1 cellular context compared by ENCODE assay signal in the genomic region with DNA sequence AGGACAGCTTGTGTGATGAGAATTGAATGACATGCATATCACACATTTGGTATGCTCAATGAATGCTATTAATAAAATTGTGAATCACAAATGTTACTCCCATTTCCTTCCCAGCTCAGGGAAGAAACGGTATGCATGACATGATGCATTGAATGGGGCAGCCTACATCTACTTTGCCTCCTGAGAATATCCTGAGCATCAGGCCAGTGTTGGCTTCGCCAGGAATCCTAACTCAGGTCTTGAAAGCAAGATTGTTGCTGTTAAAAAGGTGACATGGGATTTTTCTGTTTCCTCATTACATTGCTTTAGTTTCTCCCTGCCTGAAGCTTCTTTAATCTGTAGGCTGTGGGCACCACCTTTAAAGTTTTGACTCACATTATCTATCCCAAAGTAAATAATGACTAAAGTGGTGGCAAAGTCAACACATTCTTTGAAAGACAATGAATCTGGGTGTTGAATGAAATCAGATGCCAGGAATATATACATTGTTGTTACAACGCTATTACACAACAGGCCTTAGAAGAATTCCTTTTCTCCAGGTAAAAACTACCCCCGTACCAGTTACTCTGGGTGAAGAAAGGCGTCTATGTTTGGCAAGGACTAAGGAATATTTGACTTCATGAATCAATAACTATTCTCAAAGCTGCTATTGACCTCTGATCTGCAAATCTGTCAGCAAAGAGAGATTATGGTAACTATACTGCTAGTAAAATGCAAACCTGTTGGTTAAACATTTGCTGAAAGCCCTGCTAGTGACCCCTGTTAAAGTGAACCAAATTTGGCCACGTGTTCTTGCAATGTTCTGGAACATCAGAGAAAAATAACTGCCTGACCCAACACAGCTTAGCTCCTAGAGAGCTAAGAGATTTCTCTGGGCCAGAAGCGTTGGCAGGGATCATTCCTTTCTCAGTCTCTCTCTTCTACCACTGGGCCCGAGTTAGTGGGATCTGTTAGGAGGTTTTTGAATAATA.
TF ChIP-seq lines count a peak whose summit lies in the region.

No MANE protein-coding gene starts in this region.

TF ChIP-seq in HepG2, 621 proteins besides CTCF, POLR2A, EP300 and RAD21 (continued from another document and continues in another):
- TF ChIP-seq ZNF569 (CRISPR knock-in tag; IDR thresholded peaks at IDR 0.05; ENCODE audit: borderline replicate concordance) (no peak), NR2F1 (CRISPR knock-in tag; IDR thresholded peaks at IDR 0.05) (peak; percentile 77 to 98), MATR3 (CRISPR knock-in tag; IDR thresholded peaks at IDR 0.05) (no peak), PAF1 (CRISPR knock-in tag; IDR thresholded peaks at IDR 0.05) (no peak), GZF1 (CRISPR knock-in tag; IDR thresholded peaks at IDR 0.05) (no peak), SNAI1 (CRISPR knock-in tag; IDR thresholded peaks at IDR 0.05; ENCODE audit: borderline replicate concordance) (no peak; the same call in 1 of the 2 replicates), MXD4 (CRISPR knock-in tag; IDR thresholded peaks at IDR 0.05) (no peak), MYNN (CRISPR knock-in tag; IDR thresholded peaks at IDR 0.05; ENCODE audit: low read depth) (no peak), ZKSCAN1 (IDR thresholded peaks at IDR 0.05; ENCODE audit: low read length) (no peak), SETDB1 (CRISPR knock-in tag; IDR thresholded peaks at IDR 0.05; ENCODE audit: borderline replicate concordance) (no peak), ZNF326 (CRISPR knock-in tag; IDR thresholded peaks at IDR 0.05; ENCODE audit: borderline replicate concordance) (no peak), KDM1A (CRISPR knock-in tag; IDR thresholded peaks at IDR 0.05) (peak; percentile 87), NCOA1 (CRISPR knock-in tag; IDR thresholded peaks at IDR 0.05) (peak; percentile 89; the same call in 1 of the 2 replicates), ZNF670 (CRISPR knock-in tag; IDR thresholded peaks at IDR 0.05; ENCODE audit: borderline replicate concordance) (no peak; the same call in 1 of the 2 replicates), YEATS4 (CRISPR knock-in tag; IDR thresholded peaks at IDR 0.05; ENCODE audit: borderline replicate concordance) (0 out of 2 replicates have a peak, but pooled peaks have one; percentile 22), LCORL (IDR thresholded peaks at IDR 0.05) (peak; percentile 83), LCORL (CRISPR knock-in tag; IDR thresholded peaks at IDR 0.05) (peak; percentile 90), NAIF1 (CRISPR knock-in tag; IDR thresholded peaks at IDR 0.05; ENCODE audit: borderline replicate concordance) (peak; percentile 86; the same call in 1 of the 2 replicates), POLR2AphosphoS2 (IDR thresholded peaks at IDR 0.05; ENCODE audit: low read depth, low read length) (no peak), RARG (CRISPR knock-in tag; IDR thresholded peaks at IDR 0.05; ENCODE audit: low read depth) (no peak), KAT2B (IDR thresholded peaks at IDR 0.05; ENCODE audit: borderline replicate concordance, low read depth, low read length) (peak; percentile 79), SP140L (CRISPR knock-in tag; IDR thresholded peaks at IDR 0.05; ENCODE audit: borderline replicate concordance) (0 out of 2 replicates have a peak, but pooled peaks have one; percentile 22), ZNF292 (CRISPR knock-in tag; IDR thresholded peaks at IDR 0.05; ENCODE audit: borderline replicate concordance, low read depth) (no peak), SP5 (CRISPR knock-in tag; IDR thresholded peaks at IDR 0.05; ENCODE audit: borderline replicate concordance, low read depth) (peak; percentile 51), CENPT (CRISPR knock-in tag; IDR thresholded peaks at IDR 0.05; ENCODE audit: low read depth) (no peak), PHF20 (CRISPR knock-in tag; IDR thresholded peaks at IDR 0.05) (no peak), ZSCAN12 (CRISPR knock-in tag; IDR thresholded peaks at IDR 0.05) (no peak), REXO4 (CRISPR knock-in tag; IDR thresholded peaks at IDR 0.05; ENCODE audit: borderline replicate concordance) (no peak), ZNF567 (CRISPR knock-in tag; IDR thresholded peaks at IDR 0.05; ENCODE audit: borderline replicate concordance) (peak; percentile 64; the same call in 1 of the 2 replicates), MBNL3 (CRISPR knock-in tag; conservative IDR thresholded peaks at IDR 0.05) (no peak), ZNF430 (CRISPR knock-in tag; IDR thresholded peaks at IDR 0.05) (peak; percentile 73)
- TF ChIP-seq, protein P1, sequence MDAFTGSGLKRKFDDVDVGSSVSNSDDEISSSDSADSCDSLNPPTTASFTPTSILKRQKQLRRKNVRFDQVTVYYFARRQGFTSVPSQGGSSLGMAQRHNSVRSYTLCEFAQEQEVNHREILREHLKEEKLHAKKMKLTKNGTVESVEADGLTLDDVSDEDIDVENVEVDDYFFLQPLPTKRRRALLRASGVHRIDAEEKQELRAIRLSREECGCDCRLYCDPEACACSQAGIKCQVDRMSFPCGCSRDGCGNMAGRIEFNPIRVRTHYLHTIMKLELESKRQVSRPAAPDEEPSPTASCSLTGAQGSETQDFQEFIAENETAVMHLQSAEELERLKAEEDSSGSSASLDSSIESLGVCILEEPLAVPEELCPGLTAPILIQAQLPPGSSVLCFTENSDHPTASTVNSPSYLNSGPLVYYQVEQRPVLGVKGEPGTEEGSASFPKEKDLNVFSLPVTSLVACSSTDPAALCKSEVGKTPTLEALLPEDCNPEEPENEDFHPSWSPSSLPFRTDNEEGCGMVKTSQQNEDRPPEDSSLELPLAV (CRISPR knock-in tag; conservative IDR thresholded peaks at IDR 0.05; ENCODE audit: low read depth): no peak
- TF ChIP-seq, protein P2, sequence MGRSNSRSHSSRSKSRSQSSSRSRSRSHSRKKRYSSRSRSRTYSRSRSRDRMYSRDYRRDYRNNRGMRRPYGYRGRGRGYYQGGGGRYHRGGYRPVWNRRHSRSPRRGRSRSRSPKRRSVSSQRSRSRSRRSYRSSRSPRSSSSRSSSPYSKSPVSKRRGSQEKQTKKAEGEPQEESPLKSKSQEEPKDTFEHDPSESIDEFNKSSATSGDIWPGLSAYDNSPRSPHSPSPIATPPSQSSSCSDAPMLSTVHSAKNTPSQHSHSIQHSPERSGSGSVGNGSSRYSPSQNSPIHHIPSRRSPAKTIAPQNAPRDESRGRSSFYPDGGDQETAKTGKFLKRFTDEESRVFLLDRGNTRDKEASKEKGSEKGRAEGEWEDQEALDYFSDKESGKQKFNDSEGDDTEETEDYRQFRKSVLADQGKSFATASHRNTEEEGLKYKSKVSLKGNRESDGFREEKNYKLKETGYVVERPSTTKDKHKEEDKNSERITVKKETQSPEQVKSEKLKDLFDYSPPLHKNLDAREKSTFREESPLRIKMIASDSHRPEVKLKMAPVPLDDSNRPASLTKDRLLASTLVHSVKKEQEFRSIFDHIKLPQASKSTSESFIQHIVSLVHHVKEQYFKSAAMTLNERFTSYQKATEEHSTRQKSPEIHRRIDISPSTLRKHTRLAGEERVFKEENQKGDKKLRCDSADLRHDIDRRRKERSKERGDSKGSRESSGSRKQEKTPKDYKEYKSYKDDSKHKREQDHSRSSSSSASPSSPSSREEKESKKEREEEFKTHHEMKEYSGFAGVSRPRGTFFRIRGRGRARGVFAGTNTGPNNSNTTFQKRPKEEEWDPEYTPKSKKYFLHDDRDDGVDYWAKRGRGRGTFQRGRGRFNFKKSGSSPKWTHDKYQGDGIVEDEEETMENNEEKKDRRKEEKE (IDR thresholded peaks at IDR 0.05): no peak
- TF ChIP-seq, protein P3, sequence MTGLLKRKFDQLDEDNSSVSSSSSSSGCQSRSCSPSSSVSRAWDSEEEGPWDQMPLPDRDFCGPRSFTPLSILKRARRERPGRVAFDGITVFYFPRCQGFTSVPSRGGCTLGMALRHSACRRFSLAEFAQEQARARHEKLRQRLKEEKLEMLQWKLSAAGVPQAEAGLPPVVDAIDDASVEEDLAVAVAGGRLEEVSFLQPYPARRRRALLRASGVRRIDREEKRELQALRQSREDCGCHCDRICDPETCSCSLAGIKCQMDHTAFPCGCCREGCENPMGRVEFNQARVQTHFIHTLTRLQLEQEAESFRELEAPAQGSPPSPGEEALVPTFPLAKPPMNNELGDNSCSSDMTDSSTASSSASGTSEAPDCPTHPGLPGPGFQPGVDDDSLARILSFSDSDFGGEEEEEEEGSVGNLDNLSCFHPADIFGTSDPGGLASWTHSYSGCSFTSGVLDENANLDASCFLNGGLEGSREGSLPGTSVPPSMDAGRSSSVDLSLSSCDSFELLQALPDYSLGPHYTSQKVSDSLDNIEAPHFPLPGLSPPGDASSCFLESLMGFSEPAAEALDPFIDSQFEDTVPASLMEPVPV (CRISPR knock-in tag; IDR thresholded peaks at IDR 0.05): peak; percentile 81; the same call in 1 of the 2 replicates
- TF ChIP-seq, protein P4, sequence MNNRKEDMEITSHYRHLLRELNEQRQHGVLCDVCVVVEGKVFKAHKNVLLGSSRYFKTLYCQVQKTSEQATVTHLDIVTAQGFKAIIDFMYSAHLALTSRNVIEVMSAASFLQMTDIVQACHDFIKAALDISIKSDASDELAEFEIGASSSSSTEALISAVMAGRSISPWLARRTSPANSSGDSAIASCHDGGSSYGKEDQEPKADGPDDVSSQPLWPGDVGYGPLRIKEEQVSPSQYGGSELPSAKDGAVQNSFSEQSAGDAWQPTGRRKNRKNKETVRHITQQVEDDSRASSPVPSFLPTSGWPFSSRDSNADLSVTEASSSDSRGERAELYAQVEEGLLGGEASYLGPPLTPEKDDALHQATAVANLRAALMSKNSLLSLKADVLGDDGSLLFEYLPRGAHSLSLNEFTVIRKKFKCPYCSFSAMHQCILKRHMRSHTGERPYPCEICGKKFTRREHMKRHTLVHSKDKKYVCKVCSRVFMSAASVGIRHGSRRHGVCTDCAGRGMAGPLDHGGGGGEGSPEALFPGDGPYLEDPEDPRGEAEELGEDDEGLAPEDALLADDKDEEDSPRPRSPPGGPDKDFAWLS (CRISPR knock-in tag; IDR thresholded peaks at IDR 0.05; ENCODE audit: borderline replicate concordance): no peak
- TF ChIP-seq, protein P5, sequence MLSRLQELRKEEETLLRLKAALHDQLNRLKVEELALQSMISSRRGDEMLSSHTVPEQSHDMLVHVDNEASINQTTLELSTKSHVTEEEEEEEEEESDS (CRISPR knock-in tag; IDR thresholded peaks at IDR 0.05; ENCODE audit: borderline replicate concordance): no peak
- TF ChIP-seq, protein P6, sequence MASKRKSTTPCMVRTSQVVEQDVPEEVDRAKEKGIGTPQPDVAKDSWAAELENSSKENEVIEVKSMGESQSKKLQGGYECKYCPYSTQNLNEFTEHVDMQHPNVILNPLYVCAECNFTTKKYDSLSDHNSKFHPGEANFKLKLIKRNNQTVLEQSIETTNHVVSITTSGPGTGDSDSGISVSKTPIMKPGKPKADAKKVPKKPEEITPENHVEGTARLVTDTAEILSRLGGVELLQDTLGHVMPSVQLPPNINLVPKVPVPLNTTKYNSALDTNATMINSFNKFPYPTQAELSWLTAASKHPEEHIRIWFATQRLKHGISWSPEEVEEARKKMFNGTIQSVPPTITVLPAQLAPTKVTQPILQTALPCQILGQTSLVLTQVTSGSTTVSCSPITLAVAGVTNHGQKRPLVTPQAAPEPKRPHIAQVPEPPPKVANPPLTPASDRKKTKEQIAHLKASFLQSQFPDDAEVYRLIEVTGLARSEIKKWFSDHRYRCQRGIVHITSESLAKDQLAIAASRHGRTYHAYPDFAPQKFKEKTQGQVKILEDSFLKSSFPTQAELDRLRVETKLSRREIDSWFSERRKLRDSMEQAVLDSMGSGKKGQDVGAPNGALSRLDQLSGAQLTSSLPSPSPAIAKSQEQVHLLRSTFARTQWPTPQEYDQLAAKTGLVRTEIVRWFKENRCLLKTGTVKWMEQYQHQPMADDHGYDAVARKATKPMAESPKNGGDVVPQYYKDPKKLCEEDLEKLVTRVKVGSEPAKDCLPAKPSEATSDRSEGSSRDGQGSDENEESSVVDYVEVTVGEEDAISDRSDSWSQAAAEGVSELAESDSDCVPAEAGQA (IDR thresholded peaks at IDR 0.05; ENCODE audit: low read depth): peak; percentile 36; the same call in 1 of the 2 replicates
- TF ChIP-seq, protein P6 (CRISPR knock-in tag; IDR thresholded peaks at IDR 0.05; ENCODE audit: borderline replicate concordance): peak; percentile 90; the same call in 1 of the 2 replicates
- TF ChIP-seq, protein P7, sequence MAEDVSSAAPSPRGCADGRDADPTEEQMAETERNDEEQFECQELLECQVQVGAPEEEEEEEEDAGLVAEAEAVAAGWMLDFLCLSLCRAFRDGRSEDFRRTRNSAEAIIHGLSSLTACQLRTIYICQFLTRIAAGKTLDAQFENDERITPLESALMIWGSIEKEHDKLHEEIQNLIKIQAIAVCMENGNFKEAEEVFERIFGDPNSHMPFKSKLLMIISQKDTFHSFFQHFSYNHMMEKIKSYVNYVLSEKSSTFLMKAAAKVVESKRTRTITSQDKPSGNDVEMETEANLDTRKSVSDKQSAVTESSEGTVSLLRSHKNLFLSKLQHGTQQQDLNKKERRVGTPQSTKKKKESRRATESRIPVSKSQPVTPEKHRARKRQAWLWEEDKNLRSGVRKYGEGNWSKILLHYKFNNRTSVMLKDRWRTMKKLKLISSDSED (CRISPR knock-in tag; IDR thresholded peaks at IDR 0.05): no peak
- TF ChIP-seq, protein P8, sequence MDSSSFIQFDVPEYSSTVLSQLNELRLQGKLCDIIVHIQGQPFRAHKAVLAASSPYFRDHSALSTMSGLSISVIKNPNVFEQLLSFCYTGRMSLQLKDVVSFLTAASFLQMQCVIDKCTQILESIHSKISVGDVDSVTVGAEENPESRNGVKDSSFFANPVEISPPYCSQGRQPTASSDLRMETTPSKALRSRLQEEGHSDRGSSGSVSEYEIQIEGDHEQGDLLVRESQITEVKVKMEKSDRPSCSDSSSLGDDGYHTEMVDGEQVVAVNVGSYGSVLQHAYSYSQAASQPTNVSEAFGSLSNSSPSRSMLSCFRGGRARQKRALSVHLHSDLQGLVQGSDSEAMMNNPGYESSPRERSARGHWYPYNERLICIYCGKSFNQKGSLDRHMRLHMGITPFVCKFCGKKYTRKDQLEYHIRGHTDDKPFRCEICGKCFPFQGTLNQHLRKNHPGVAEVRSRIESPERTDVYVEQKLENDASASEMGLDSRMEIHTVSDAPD (CRISPR knock-in tag; IDR thresholded peaks at IDR 0.05): peak; percentile 92
